Comparison of ENCODE assay signal across 8 cellular contexts in the genomic region with DNA sequence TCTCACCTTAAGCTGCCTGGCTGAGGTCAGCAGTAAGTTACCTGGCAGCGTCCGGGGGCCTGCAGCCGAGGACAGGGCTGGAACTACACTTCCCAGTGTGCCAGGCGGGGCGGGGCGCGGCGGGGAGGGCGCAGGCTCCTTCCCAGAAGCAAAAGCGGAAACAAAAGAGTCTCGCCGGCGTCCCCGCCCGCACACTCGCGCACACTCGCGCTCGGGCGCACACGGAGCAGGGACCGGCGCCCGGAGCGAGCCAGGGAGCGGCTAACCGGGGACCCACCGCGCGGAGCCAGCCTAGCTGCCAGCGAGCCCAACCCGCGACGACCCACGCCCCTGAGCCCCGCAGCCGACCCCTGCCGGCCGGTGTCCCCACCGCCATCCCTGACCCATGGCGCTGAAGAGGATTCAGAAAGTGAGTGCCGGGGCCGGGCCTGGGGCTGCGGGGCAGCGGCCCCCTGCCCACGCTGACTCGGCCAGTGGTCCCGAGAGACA. TPM values are rescaled to one million over a fixed set of nuclear protein-coding genes. Genes with fewer than 3 reads are reported as not detected.
DNase-seq lines count a peak whose midpoint lies in the region; ATAC-seq and TF ChIP-seq lines count a peak whose summit lies in the region.

Gene UBE2D1 (plus strand): TSS at position 190 of the 489 bp plus-strand sequence. CDS start 196 bp downstream, at position 386.

- no peaks in the 10 kb centered on the region for H3K27me3 ChIP-seq in left lung

- peaks cover 0 to 48% of the 10 kb centered on the region in 2 donors for H3K4me1 ChIP-seq in left lung

- H3K27ac Mint-ChIP-seq in dendritic cell treated with granulocyte-macrophage colony-stimulating factor and Interleukin-4, amounts not matched to agents 40 ng/mL and 50 ng/mL, for 4 days = peak within 1 kb of the TSS; percentile 80

- H3K4me3 ChIP-seq in AG10803 (ENCODE audit: low read length) (peak within 1 kb of the TSS; percentile 74), left lung (peak within 1 kb of the TSS; percentile 86 to 89)

- no peaks in the 10 kb centered on the region for H3K9me3 Mint-ChIP-seq in dendritic cell treated with granulocyte-macrophage colony-stimulating factor and Interleukin-4, amounts not matched to agents 40 ng/mL and 50 ng/mL, for 4 days

- ATAC-seq in HG03175 (IDR thresholded peaks at IDR 0.05; ENCODE audit: unreplicated experiment) (peak; percentile 94), left lung (peak; percentile 98)

- TF ChIP-seq CTCF in AG10803 (conservative IDR thresholded peaks at IDR 0.05; ENCODE audit: low read length) (no peak; the same call in 1 of the 2 replicates), left lung (IDR thresholded peaks at IDR 0.05) (peak in 1 of 2 donors; percentile 61)

- H3K4me3 Mint-ChIP-seq in dendritic cell treated with granulocyte-macrophage colony-stimulating factor and Interleukin-4, amounts not matched to agents 40 ng/mL and 50 ng/mL, for 4 days = peak within 1 kb of the TSS; percentile 83

- peaks cover 11% of the 10 kb centered on the region for H3K36me3 Mint-ChIP-seq in dendritic cell treated with granulocyte-macrophage colony-stimulating factor and Interleukin-4, amounts not matched to agents 40 ng/mL and 50 ng/mL, for 4 days (ENCODE audit: low read depth)

- H3K9me3 ChIP-seq in left lung = no peaks in the 10 kb centered on the region

- DNase-seq in AG10803 (ENCODE audit: low read depth) (peak; percentile 72), NCI-H510A (lab: John Stamatoyannopoulos, UW) (peak; percentile 58), left lung (peak; percentile 93 to 99)
- DNase-seq in activated CD4-positive, alpha-beta T cell treated with anti-CD3 and anti-CD28 coated beads, Interleukin-2, amount 50 U/mL, for 1 hour = peak; percentile 80
- peak; percentile 89 for DNase-seq in stimulated activated CD4-positive, alpha-beta T cell treated with anti-CD3 and anti-CD28 coated beads, Interleukin-4, amount 100 ng/mL, for 1 hour

- H3K27ac ChIP-seq in left lung = peak within 1 kb of the TSS; percentile 81 to 91

- in situ Hi-C loops in GM18951 (cut with MboI; ENCODE audit: low sequenced_read_pairs, unreplicated experiment) = no loop called here

- H3K4me1 Mint-ChIP-seq in dendritic cell treated with granulocyte-macrophage colony-stimulating factor and Interleukin-4, amounts not matched to agents 40 ng/mL and 50 ng/mL, for 4 days (ENCODE audit: low read depth) = peaks cover 61% of the 10 kb centered on the region

- TF ChIP-seq POLR2A in GM18951 (IDR thresholded peaks at IDR 0.05; ENCODE audit: extremely low read depth, insufficient read depth, insufficient read length) = peak; percentile 98

- no peaks in the 10 kb centered on the region for H3K36me3 ChIP-seq in left lung

- H3K27me3 Mint-ChIP-seq in dendritic cell treated with granulocyte-macrophage colony-stimulating factor and Interleukin-4, amounts not matched to agents 40 ng/mL and 50 ng/mL, for 4 days = no peaks in the 10 kb centered on the region

- intact Hi-C loops in dendritic cell treated with granulocyte-macrophage colony-stimulating factor and Interleukin-4, amounts not matched to agents 40 ng/mL and 50 ng/mL, for 4 days (cut with micrococcal nuclease) = loop anchor here (2.0 to 10.0 kb wide), 2 partner anchors 50 to 70 kb away; partner anchors contain the start of genes CISD1, IPMK and TFAM
- intact Hi-C loops in left lung (cut with DNase I) = loop anchor here in 1 of 2 donors (10.0 kb wide), 1 partner anchor 50 kb away; the partner anchor contains the start of gene TFAM

RNA-seq across cellular contexts. Expression of gene UBE2D1, which starts in this region (rescaled TPM):
- total RNA-seq in left lung = 10 to 100 TPM; 20.6 to 33.6 TPM

Comparison
In these comparisons a context has a peak if more than half of its experiments do, and no peak if none do; other contexts are left out.
1. Peak in every context shown above with its lines: DNase-seq, ATAC-seq, H3K4me3 ChIP-seq and H3K27ac ChIP-seq.